1 cellular context compared by ENCODE assay signal in the genomic region with DNA sequence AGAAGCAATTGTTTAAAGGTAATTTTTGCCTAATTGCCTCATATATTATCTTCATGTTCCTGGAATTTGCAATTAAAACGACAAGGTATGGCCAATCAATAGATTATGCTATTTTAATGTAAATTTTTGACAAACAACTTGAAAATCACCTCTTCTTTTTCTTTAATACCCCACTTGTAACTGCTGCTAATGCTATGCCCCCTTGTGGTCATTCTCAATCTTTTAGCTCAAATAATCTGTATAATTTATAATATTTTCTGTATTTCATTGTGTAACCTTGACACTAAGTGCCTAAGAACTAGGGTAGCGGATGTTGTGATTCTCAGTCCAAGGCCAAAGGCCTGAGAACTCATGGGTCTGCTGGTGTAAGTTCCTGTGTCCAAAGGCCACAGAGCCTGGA.
TF ChIP-seq lines count a peak whose summit lies in the region.

No MANE protein-coding gene starts in this region.

TF ChIP-seq in IMR-90, 13 proteins besides CTCF, POLR2A, EP300 and RAD21 (continued from another document):
- no peak for TF ChIP-seq BHLHE40 (IDR thresholded peaks at IDR 0.05; ENCODE audit: low read depth, low read length)
- TF ChIP-seq SMC3 (IDR thresholded peaks at IDR 0.05; ENCODE audit: low read depth, low read length): no peak
- TF ChIP-seq, protein P1, sequence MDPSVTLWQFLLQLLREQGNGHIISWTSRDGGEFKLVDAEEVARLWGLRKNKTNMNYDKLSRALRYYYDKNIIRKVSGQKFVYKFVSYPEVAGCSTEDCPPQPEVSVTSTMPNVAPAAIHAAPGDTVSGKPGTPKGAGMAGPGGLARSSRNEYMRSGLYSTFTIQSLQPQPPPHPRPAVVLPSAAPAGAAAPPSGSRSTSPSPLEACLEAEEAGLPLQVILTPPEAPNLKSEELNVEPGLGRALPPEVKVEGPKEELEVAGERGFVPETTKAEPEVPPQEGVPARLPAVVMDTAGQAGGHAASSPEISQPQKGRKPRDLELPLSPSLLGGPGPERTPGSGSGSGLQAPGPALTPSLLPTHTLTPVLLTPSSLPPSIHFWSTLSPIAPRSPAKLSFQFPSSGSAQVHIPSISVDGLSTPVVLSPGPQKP (IDR thresholded peaks at IDR 0.05; ENCODE audit: borderline replicate concordance, low read depth, low read length): no peak
- no peak for TF ChIP-seq CHD1 (IDR thresholded peaks at IDR 0.05; ENCODE audit: low read depth, low read length)
- no peak for TF ChIP-seq RCOR1 (IDR thresholded peaks at IDR 0.05; ENCODE audit: insufficient replicate concordance, low read length)
- no peak for TF ChIP-seq MXI1 (IDR thresholded peaks at IDR 0.05; ENCODE audit: borderline replicate concordance, low read depth, low read length)
- no peak for TF ChIP-seq MAFK (IDR thresholded peaks at IDR 0.05; ENCODE audit: low read depth, low read length)
- TF ChIP-seq NFE2L2 (IDR thresholded peaks at IDR 0.05; ENCODE audit: low read depth, low read length): no peak
- no peak for TF ChIP-seq CEBPB (IDR thresholded peaks at IDR 0.05; ENCODE audit: low read depth, low read length)
- TF ChIP-seq USF2 (IDR thresholded peaks at IDR 0.05; ENCODE audit: low read depth, low read length): no peak
- no peak for TF ChIP-seq RFX5 (IDR thresholded peaks at IDR 0.05; ENCODE audit: low read depth, low read length)
- TF ChIP-seq MAZ (IDR thresholded peaks at IDR 0.05; ENCODE audit: borderline replicate concordance, low read depth, low read length): no peak
